Comparison of ENCODE assay signal across 8 cellular contexts in genomic region chr11:20609727-20610707, GRCh38. TPM values are rescaled to one million over a fixed set of nuclear protein-coding genes. Genes with fewer than 3 reads are reported as not detected.
DNase-seq lines count a peak whose midpoint lies in the region; ATAC-seq and TF ChIP-seq lines count a peak whose summit lies in the region.

No MANE protein-coding gene starts in this region.

- TF ChIP-seq CTCF in Panc1 (IDR thresholded peaks at IDR 0.05): peak; percentile 97
- peak; percentile 96 for TF ChIP-seq CTCF in fibroblast of villous mesenchyme (IDR thresholded peaks at IDR 0.05; ENCODE audit: insufficient read depth, low read depth, low read length)
- TF ChIP-seq CTCF in osteoblast (IDR thresholded peaks at IDR 0.05; ENCODE audit: extremely low read depth, low read depth, low read length): peak; percentile 84

- no peak overlapping the region for H3K27ac ChIP-seq in Karpas-422 (ENCODE audit: low read length)
- no peak overlapping the region for H3K27ac ChIP-seq in Panc1 (ENCODE audit: low read length)
- no peak overlapping the region for H3K27ac ChIP-seq in osteoblast (ENCODE audit: low read depth, low read length)

- no peaks in the 10 kb centered on the region for H3K36me3 Mint-ChIP-seq in activated T-helper 2 cell treated with anti-CD3 and anti-CD28 coated beads, Interferon-gamma antibody, Interleukin-2, Interleukin-4, amounts not matched to agents 10 μg/mL and 5 μg/mL and 100 μg/mL, durations not matched to agents 14 hours and 24 hours and 36 hours (ENCODE audit: low read depth)

- POLR2A ChIA-PET in Panc1 (lab: Charles Lee): no interaction called here

- H2AFZ ChIP-seq in Karpas-422 (ENCODE audit: low read length): peak overlapping the region; percentile 85
- H2AFZ ChIP-seq in osteoblast (ENCODE audit: low read length): peak overlapping the region; percentile 60

- H3K4me3 ChIP-seq in Karpas-422 (ENCODE audit: low read length) (peak overlapping the region; percentile 55), Panc1 (ENCODE audit: low read depth in 2 of 2, low read length in 2 of 2) (peak overlapping the region; percentile 18 to 44; a peak in 3 of 4 replicates), fibroblast of villous mesenchyme (ENCODE audit: low read depth, low read length) (no peak overlapping the region), osteoblast (ENCODE audit: insufficient read depth, low read length) (peak overlapping the region; percentile 38)

- CTCF ChIA-PET in Panc1 (lab: Charles Lee): interaction anchor here (0.6 to 0.9 kb wide), 4 partner anchors 155 to 1543 kb away, joined by 3 to 6 read pairs (median 3); no protein-coding TSS in a partner anchor

- H3K27me3 ChIP-seq in Karpas-422 (ENCODE audit: low read length) (no peaks in the 10 kb centered on the region), Panc1 (ENCODE audit: control insufficient read depth, insufficient read depth, low read length) (peaks cover 19% of the 10 kb centered on the region), osteoblast (ENCODE audit: insufficient read depth, low read length) (peaks cover 31% of the 10 kb centered on the region)

- H3K4me1 ChIP-seq in Karpas-422 (ENCODE audit: low read length) (peaks cover 23% of the 10 kb centered on the region), Panc1 (ENCODE audit: control insufficient read depth, insufficient read depth, low read length) (no peaks in the 10 kb centered on the region), osteoblast (ENCODE audit: insufficient read depth, low read length) (peaks cover 4% of the 10 kb centered on the region)

- DNase-seq in GDM1 (lab: John Stamatoyannopoulos, UW) (peak; percentile 64), H4 (ENCODE audit: low spot score) (peak; percentile 57), Karpas-422 (peak; percentile 93), Panc1 (ENCODE audit: low read depth, low spot score) (peak; percentile 39), fibroblast of villous mesenchyme (ENCODE audit: low read depth) (peak; percentile 55), osteoblast (ENCODE audit: insufficient read length, low spot score, missing footprints) (peak; percentile 96), ureter (ENCODE audit: low spot score) (peak; percentile 79)
- DNase-seq in activated T-helper 2 cell treated with anti-CD3 and anti-CD28 coated beads, Interferon-gamma antibody, Interleukin-2, Interleukin-4, amounts not matched to agents 10 μg/mL and 5 μg/mL and 100 μg/mL, durations not matched to agents 14 hours and 24 hours and 36 hours (ENCODE audit: low spot score): peak; percentile 49

- H3K9ac ChIP-seq in Karpas-422 (ENCODE audit: low read length): peak overlapping the region; percentile 45

- no peaks in the 10 kb centered on the region for H3K79me2 ChIP-seq in Karpas-422 (ENCODE audit: low read length)
- H3K79me2 ChIP-seq in osteoblast (ENCODE audit: insufficient read depth, low read length): no peaks in the 10 kb centered on the region

- ATAC-seq in Panc1: peak; percentile 98

- in situ Hi-C loops in Panc1 (cut with HindIII; ENCODE audit: low pct_unique_long_range_greater_than_20kb, low sequenced_read_pairs): no loop called here

- no peaks in the 10 kb centered on the region for H3K9me3 Mint-ChIP-seq in activated T-helper 2 cell treated with anti-CD3 and anti-CD28 coated beads, Interferon-gamma antibody, Interleukin-2, Interleukin-4, amounts not matched to agents 10 μg/mL and 5 μg/mL and 100 μg/mL, durations not matched to agents 14 hours and 24 hours and 36 hours

- H4K20me1 ChIP-seq in Karpas-422 (ENCODE audit: insufficient read depth, low read depth, low read length) (no peaks in the 10 kb centered on the region; the same call in 1 of the 2 replicates), osteoblast (ENCODE audit: insufficient read depth, low read length) (no peaks in the 10 kb centered on the region)

- H3K9me3 ChIP-seq in Karpas-422 (ENCODE audit: low read length): no peaks in the 10 kb centered on the region
- no peaks in the 10 kb centered on the region for H3K9me3 ChIP-seq in Panc1 (ENCODE audit: control insufficient read depth, insufficient read depth, low read depth, low read length)
- no peaks in the 10 kb centered on the region for H3K9me3 ChIP-seq in osteoblast (ENCODE audit: low read depth, low read length)

- H3K36me3 ChIP-seq in Karpas-422 (ENCODE audit: insufficient read depth, low read length): no peaks in the 10 kb centered on the region
- no peaks in the 10 kb centered on the region for H3K36me3 ChIP-seq in Panc1 (ENCODE audit: control insufficient read depth, insufficient read depth, low read length)
- H3K36me3 ChIP-seq in osteoblast (ENCODE audit: insufficient read depth, low read length): no peaks in the 10 kb centered on the region

- intact Hi-C loops in Panc1 (cut with micrococcal nuclease; ENCODE audit: unreplicated experiment): loop anchor here (1.0 to 5.0 kb wide), 2 partner anchors 213 to 483 kb away; no protein-coding TSS in a partner anchor
- intact Hi-C loops in activated T-helper 2 cell treated with anti-CD3 and anti-CD28 coated beads, Interferon-gamma antibody, Interleukin-2, Interleukin-4, amounts not matched to agents 10 μg/mL and 5 μg/mL and 100 μg/mL, durations not matched to agents 14 hours and 24 hours and 36 hours (cut with micrococcal nuclease): loop anchor here (1.0 to 5.0 kb wide), 2 partner anchors 213 to 223 kb away; partner anchors contain the start of gene PRMT3

- BruUV-seq in Panc1 (replicated peaks; lab: Mats Ljungman, UMichigan): no TSS peak

- H3K4me3 Mint-ChIP-seq in activated T-helper 2 cell treated with anti-CD3 and anti-CD28 coated beads, Interferon-gamma antibody, Interleukin-2, Interleukin-4, amounts not matched to agents 10 μg/mL and 5 μg/mL and 100 μg/mL, durations not matched to agents 14 hours and 24 hours and 36 hours (ENCODE audit: low read depth): peak overlapping the region; percentile 54

- no peak overlapping the region for H3K27ac Mint-ChIP-seq in activated T-helper 2 cell treated with anti-CD3 and anti-CD28 coated beads, Interferon-gamma antibody, Interleukin-2, Interleukin-4, amounts not matched to agents 10 μg/mL and 5 μg/mL and 100 μg/mL, durations not matched to agents 14 hours and 24 hours and 36 hours

- H3K9me2 ChIP-seq in Karpas-422 (replicated peaks; ENCODE audit: insufficient read depth, low read length): no peaks in the 10 kb centered on the region

- H3K4me1 Mint-ChIP-seq in activated T-helper 2 cell treated with anti-CD3 and anti-CD28 coated beads, Interferon-gamma antibody, Interleukin-2, Interleukin-4, amounts not matched to agents 10 μg/mL and 5 μg/mL and 100 μg/mL, durations not matched to agents 14 hours and 24 hours and 36 hours (ENCODE audit: low read depth): peaks cover 6% of the 10 kb centered on the region

- H3K4me2 ChIP-seq in Karpas-422 (ENCODE audit: low read depth, low read length, poor library complexity, severe bottlenecking): peak overlapping the region; percentile 71
- peak overlapping the region; percentile 76 for H3K4me2 ChIP-seq in osteoblast (ENCODE audit: insufficient read depth, low read length)

- peaks cover 68% of the 10 kb centered on the region for H3K27me3 Mint-ChIP-seq in activated T-helper 2 cell treated with anti-CD3 and anti-CD28 coated beads, Interferon-gamma antibody, Interleukin-2, Interleukin-4, amounts not matched to agents 10 μg/mL and 5 μg/mL and 100 μg/mL, durations not matched to agents 14 hours and 24 hours and 36 hours (ENCODE audit: low read depth)

RNA-seq across cellular contexts. Expression of gene SLC6A5, which starts 10.6 kb away (rescaled TPM):
- not detected in 2 replicates for total RNA-seq in H4 (2014; rRNA removed; shearing (Covaris generic))
- total RNA-seq in Karpas-422 (2014; rRNA removed; shearing (Covaris generic); ENCODE audit: low replicate concordance): not detected in 2 replicates
- not detected for total RNA-seq in Panc1 (2021; ENCODE audit: unreplicated experiment)
- not detected for polyA plus RNA-seq in Panc1 (2012; ENCODE audit: insufficient read length)
- total RNA-seq in activated T-helper 2 cell treated with anti-CD3 and anti-CD28 coated beads, Interferon-gamma antibody, Interleukin-2, Interleukin-4, amounts not matched to agents 10 μg/mL and 5 μg/mL and 100 μg/mL, durations not matched to agents 14 hours and 24 hours and 36 hours: not detected in 2 replicates
- not detected in 2 replicates for total RNA-seq in fibroblast of villous mesenchyme
- total RNA-seq in osteoblast: not detected in 2 replicates
- not detected for total RNA-seq in ureter

RNA-seq across cellular contexts. Expression of gene NELL1, which starts 59.4 kb away (rescaled TPM):
- total RNA-seq in H4 (2014; rRNA removed; shearing (Covaris generic)): 0.02 and 0.66 TPM in 2 replicates
- 0.19 and 0.25 TPM in 2 replicates for total RNA-seq in Karpas-422 (2014; rRNA removed; shearing (Covaris generic); ENCODE audit: low replicate concordance)
- total RNA-seq in Panc1 (2021; ENCODE audit: unreplicated experiment): not detected
- polyA plus RNA-seq in Panc1 (2012; ENCODE audit: insufficient read length): not detected
- total RNA-seq in activated T-helper 2 cell treated with anti-CD3 and anti-CD28 coated beads, Interferon-gamma antibody, Interleukin-2, Interleukin-4, amounts not matched to agents 10 μg/mL and 5 μg/mL and 100 μg/mL, durations not matched to agents 14 hours and 24 hours and 36 hours: 0.07 TPM in 1 of 2 replicates, not detected in the other
- not detected in 2 replicates for total RNA-seq in fibroblast of villous mesenchyme
- total RNA-seq in osteoblast: not detected in 2 replicates
- total RNA-seq in ureter: not detected

Comparison
In these comparisons a context has a peak if more than half of its experiments do, and no peak if none do; other contexts are left out.
1. DNase-seq: peak in every context shown above with its lines; median percentile 96 in osteoblast; 93 in Karpas-422; 79 in ureter; 64 in GDM1; 57 in H4; 55 in fibroblast of villous mesenchyme; 49 in activated T-helper 2 cell treated with anti-CD3 and anti-CD28 coated beads, Interferon-gamma antibody, Interleukin-2, Interleukin-4, amounts not matched to agents 10 μg/mL and 5 μg/mL and 100 μg/mL, durations not matched to agents 14 hours and 24 hours and 36 hours; 39 in Panc1.